Comparison of ENCODE assay signal across 8 cellular contexts in the genomic region with DNA sequence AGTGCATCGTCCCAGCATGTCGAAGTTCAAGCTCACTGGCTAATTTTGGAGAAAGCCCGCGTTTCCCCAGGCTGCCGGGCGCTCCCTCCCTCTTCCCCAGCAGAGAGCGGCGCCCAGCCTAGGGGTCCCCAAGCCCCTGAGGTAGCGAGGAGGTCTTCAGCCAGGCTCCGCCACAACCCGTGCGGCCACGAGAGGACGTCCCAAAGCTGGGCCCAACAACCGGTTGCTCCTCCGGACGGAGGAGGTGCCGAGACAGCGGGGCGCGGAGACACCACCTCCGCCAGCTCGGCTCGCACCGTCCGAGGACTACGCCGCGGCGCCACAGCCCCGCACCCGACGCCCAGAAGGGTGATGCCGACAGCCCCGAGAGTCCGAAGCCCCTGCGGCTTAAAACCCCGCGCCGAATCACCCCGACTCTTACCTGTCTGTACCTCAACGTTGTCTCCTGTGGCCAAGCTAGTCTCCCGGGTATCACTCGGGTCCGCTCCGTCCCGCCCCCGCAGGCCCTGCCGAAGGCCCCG. TPM values are rescaled to one million over a fixed set of nuclear protein-coding genes. Genes with fewer than 3 reads are reported as not detected.
A peak's percentile ranks its signal among the peaks of the same experiment; 100 is the strongest.
DNase-seq lines count a peak whose midpoint lies in the region; ATAC-seq and TF ChIP-seq lines count a peak whose summit lies in the region.

Gene DENND2C (minus strand): TSS at position 488 of the 521 bp plus-strand sequence. CDS start 44,065 bp downstream, outside the sequence.

- H3K9me3 ChIP-seq in HEK293 (ENCODE audit: control insufficient read depth, insufficient read depth, low read depth, low read length), result no peaks in the 10 kb centered on the region
- H3K9me3 ChIP-seq in effector memory CD4-positive, alpha-beta T cell (ENCODE audit: control insufficient read depth, low read length), result no peaks in the 10 kb centered on the region

- peak within 1 kb of the TSS in 5 of 6 donors; percentile 24 to 93 (median 79) for H3K27ac Mint-ChIP-seq in naive B cell

- H3K27me3 Mint-ChIP-seq in naive B cell, result peaks cover 23 to 39% (median 28%) of the 10 kb centered on the region in 3 donors

- no peak for TF ChIP-seq POLR2A in NB4 (IDR thresholded peaks at IDR 0.05; ENCODE audit: extremely low read depth, insufficient read length)

- POLR2A ChIA-PET in HEK293 (lab: Yijun Ruan, JAX), result interaction anchor here (0.5 to 2.4 kb wide), 11 partner anchors 9 to 866 kb away, joined by 3 to 15 read pairs (median 4); partner anchors contain the start of genes BCAS2, NRAS and TRIM33

- CTCF ChIA-PET in HEK293 (lab: Yijun Ruan, JAX), result interaction anchor here (0.5 to 1.6 kb wide), 8 partner anchors 14 to 430 kb away, joined by 3 to 6 read pairs (median 4); partner anchors contain the start of gene AMPD1

- TF ChIP-seq CTCF in HEK293 (tag by site-specific recombination; IDR thresholded peaks at IDR 0.05) (peak; percentile 79), NB4 (IDR thresholded peaks at IDR 0.05; ENCODE audit: low read depth, low read length) (no peak)

- peaks cover 0 to 10% (median 9%) of the 10 kb centered on the region in 3 donors for H3K4me1 Mint-ChIP-seq in naive B cell

- H3K4me3 ChIP-seq in HEK293 (ENCODE audit: low read depth, low read length), result peak within 1 kb of the TSS; percentile 80
- H3K4me3 ChIP-seq in NB4 (ENCODE audit: low read depth, low read length), result peak within 1 kb of the TSS; percentile 54
- peak within 1 kb of the TSS; percentile 81 for H3K4me3 ChIP-seq in effector memory CD4-positive, alpha-beta T cell (ENCODE audit: insufficient read depth, low read depth, low read length, poor library complexity, severe bottlenecking)

- H3K9me3 Mint-ChIP-seq in naive B cell, result no peaks in the 10 kb centered on the region

- peaks cover 0 to 4% of the 10 kb centered on the region in 2 donors for H3K36me3 Mint-ChIP-seq in naive B cell

- H3K36me3 ChIP-seq in HEK293 (ENCODE audit: control insufficient read depth in 2 of 2, insufficient read depth in 1 of 2, low read length in 2 of 2), result no peaks in the 10 kb centered on the region
- H3K36me3 ChIP-seq in effector memory CD4-positive, alpha-beta T cell (ENCODE audit: control insufficient read depth, insufficient read depth, low read length), result no peaks in the 10 kb centered on the region

- DNase-seq in NCI-H2107 treated with DMSO at 0.1 percent for 48 hours (lab: John Stamatoyannopoulos, UW; ENCODE audit: unreplicated experiment), result peak; percentile 3
- no peak for DNase-seq in NCI-H2107 (lab: John Stamatoyannopoulos, UW)
- DNase-seq in NB4 (ENCODE audit: low read depth), result peak; percentile 66
- DNase-seq in effector memory CD4-positive, alpha-beta T cell, result no peak
- no peak for DNase-seq in naive B cell
- DNase-seq in NCI-H1417 (lab: John Stamatoyannopoulos, UW), result no peak
- no peak for DNase-seq in SW480 (ENCODE audit: low spot score)

- peak; percentile 61 to 64 for ATAC-seq in naive B cell (ENCODE audit: low read depth in 2 of 2)

- no peaks in the 10 kb centered on the region for H3K27me3 ChIP-seq in effector memory CD4-positive, alpha-beta T cell (replicated peaks; ENCODE audit: control insufficient read depth, insufficient read depth, low read length, poor library complexity, severe bottlenecking)

- H3K4me1 ChIP-seq in HEK293 (ENCODE audit: control insufficient read depth, insufficient read depth, low read length), result peaks cover 6% of the 10 kb centered on the region; the same call in 1 of the 2 replicates
- H3K4me1 ChIP-seq in effector memory CD4-positive, alpha-beta T cell (ENCODE audit: control insufficient read depth, insufficient read depth, low read length, poor library complexity, severe bottlenecking), result peaks cover 4% of the 10 kb centered on the region

- peak within 1 kb of the TSS; percentile 65 for H3K27ac ChIP-seq in HEK293 (ENCODE audit: extremely low read depth, low read depth, low read length)
- peak within 1 kb of the TSS; percentile 22 for H3K27ac ChIP-seq in effector memory CD4-positive, alpha-beta T cell (ENCODE audit: insufficient read depth, low read length, poor library complexity, severe bottlenecking)

- peak within 1 kb of the TSS; percentile 89 to 98 (median 96) for H3K4me3 Mint-ChIP-seq in naive B cell

TF ChIP-seq in HEK293, 187 proteins besides CTCF, POLR2A, EP300 and RAD21 (continues in another document):
- TF ChIP-seq, protein P1, sequence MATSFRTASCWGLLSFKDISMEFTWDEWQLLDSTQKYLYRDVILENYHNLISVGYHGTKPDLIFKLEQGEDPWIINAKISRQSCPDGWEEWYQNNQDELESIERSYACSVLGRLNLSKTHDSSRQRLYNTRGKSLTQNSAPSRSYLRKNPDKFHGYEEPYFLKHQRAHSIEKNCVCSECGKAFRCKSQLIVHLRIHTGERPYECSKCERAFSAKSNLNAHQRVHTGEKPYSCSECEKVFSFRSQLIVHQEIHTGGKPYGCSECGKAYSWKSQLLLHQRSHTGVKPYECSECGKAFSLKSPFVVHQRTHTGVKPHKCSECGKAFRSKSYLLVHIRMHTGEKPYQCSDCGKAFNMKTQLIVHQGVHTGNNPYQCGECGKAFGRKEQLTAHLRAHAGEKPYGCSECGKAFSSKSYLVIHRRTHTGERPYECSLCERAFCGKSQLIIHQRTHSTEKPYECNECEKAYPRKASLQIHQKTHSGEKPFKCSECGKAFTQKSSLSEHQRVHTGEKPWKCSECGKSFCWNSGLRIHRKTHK (tag by site-specific recombination; IDR thresholded peaks at IDR 0.05), result no peak
- TF ChIP-seq ZNF19 (tag by site-specific recombination; IDR thresholded peaks at IDR 0.05; ENCODE audit: low read depth) (no peak), KLF16 (tag by site-specific recombination; IDR thresholded peaks at IDR 0.05) (peak; percentile 88), ZNF354C (tag by site-specific recombination; IDR thresholded peaks at IDR 0.05; ENCODE audit: borderline replicate concordance, low read depth) (no peak), ZFHX2 (tag by site-specific recombination; conservative IDR thresholded peaks at IDR 0.05) (peak; percentile 77), MYNN (tag by site-specific recombination; IDR thresholded peaks at IDR 0.05; ENCODE audit: borderline replicate concordance) (no peak), KLF9 (tag by site-specific recombination; IDR thresholded peaks at IDR 0.05; ENCODE audit: low read depth) (peak; percentile 84), ZEB2 (tag by site-specific recombination; IDR thresholded peaks at IDR 0.05) (peak; percentile 91), ZNF654 (tag by site-specific recombination; IDR thresholded peaks at IDR 0.05; ENCODE audit: low read depth) (no peak), ZNF596 (tag by site-specific recombination; IDR thresholded peaks at IDR 0.05) (no peak), ZNF311 (tag by site-specific recombination; IDR thresholded peaks at IDR 0.05; ENCODE audit: borderline replicate concordance) (no peak), ZBTB20 (tag by site-specific recombination; IDR thresholded peaks at IDR 0.05) (peak; percentile 72), PBX3 (CRISPR knock-in tag; IDR thresholded peaks at IDR 0.05) (peak; percentile 48; the same call in 1 of the 2 replicates), ZNF791 (tag by site-specific recombination; IDR thresholded peaks at IDR 0.05) (no peak), ZNF341 (tag by site-specific recombination; IDR thresholded peaks at IDR 0.05; ENCODE audit: low read depth) (peak; percentile 42; the same call in 1 of the 2 replicates), ZNF148 (tag by site-specific recombination; IDR thresholded peaks at IDR 0.05; ENCODE audit: borderline replicate concordance) (no peak), ZXDB (tag by site-specific recombination; IDR thresholded peaks at IDR 0.05) (peak; percentile 85), GLIS2 (tag by site-specific recombination; IDR thresholded peaks at IDR 0.05) (0 out of 2 replicates have a peak, but pooled peaks have one; percentile 24), ZFP3 (tag by site-specific recombination; IDR thresholded peaks at IDR 0.05; ENCODE audit: low read depth) (no peak)
- TF ChIP-seq, protein P2, sequence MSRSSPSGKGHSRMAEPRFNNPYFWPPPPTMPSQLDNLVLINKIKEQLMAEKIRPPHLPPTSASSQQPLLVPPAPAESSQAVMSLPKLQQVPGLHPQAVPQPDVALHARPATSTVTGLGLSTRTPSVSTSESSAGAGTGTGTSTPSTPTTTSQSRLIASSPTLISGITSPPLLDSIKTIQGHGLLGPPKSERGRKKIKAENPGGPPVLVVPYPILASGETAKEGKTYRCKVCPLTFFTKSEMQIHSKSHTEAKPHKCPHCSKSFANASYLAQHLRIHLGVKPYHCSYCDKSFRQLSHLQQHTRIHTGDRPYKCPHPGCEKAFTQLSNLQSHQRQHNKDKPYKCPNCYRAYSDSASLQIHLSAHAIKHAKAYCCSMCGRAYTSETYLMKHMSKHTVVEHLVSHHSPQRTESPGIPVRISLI (tag by site-specific recombination; IDR thresholded peaks at IDR 0.05), result no peak

RNA-seq across cellular contexts. Expression of gene DENND2C, which starts in this region (rescaled TPM):
- polyA plus RNA-seq in naive B cell (ENCODE audit: low read depth in 6 of 6), result 1 to 10 TPM in 2 of 6 donors, under 1 TPM in 3, not detected in 1; 0.13 to 1.8 (median 0.57) TPM

Comparison
In these comparisons a context has a peak if more than half of its experiments do, and no peak if none do; other contexts are left out.
1. DNase-seq: peak in NCI-H2107 treated with DMSO at 0.1 percent for 48 hours (single experiment) and NB4 (single experiment); none in NCI-H2107 (single experiment), effector memory CD4-positive, alpha-beta T cell (0 of 3), naive B cell (single experiment), NCI-H1417 (0 of 3) and SW480 (single experiment).
2. Peak in every context shown above with its lines, with median percentiles within 50 percentile points of each other: H3K4me3 ChIP-seq.